10 cellular contexts compared by ENCODE assay signal in genomic region chr15:74314897-74315438, GRCh38. TPM values are rescaled to one million over a fixed set of nuclear protein-coding genes. Genes with fewer than 3 reads are reported as not detected.
DNase-seq lines count a peak whose midpoint lies in the region; ATAC-seq lines count a peak whose summit lies in the region.
"Had no signal": no experiment of that assay in that cellular context is flagged by ENCODE, and none has a peak within 500 bp of the region (broad histone marks: within the 10 kb centered on the region; RNA-seq: fewer than 3 reads in every experiment).

No MANE protein-coding gene starts in this region.

- H3K36me3 ChIP-seq in BLaER1 = no peaks in the 10 kb centered on the region
- H3K36me3 ChIP-seq: pancreas had no signal

- peak overlapping the region; percentile 76 for H3K4me2 ChIP-seq in BLaER1

- WGBS in right cardiac atrium = 77% methylated on average over 10 of the region's 10 CpGs

- no peak overlapping the region for H3K9ac ChIP-seq in BLaER1

- no peaks in the 10 kb centered on the region for H4K20me1 ChIP-seq in BLaER1

- H3K9me3 ChIP-seq in BLaER1 (no peaks in the 10 kb centered on the region), right cardiac atrium (ENCODE audit: control insufficient read depth, low read length) (no peaks in the 10 kb centered on the region)
- H3K9me3 ChIP-seq: pancreas had no signal

- H3K4me1 ChIP-seq in BLaER1 = peaks cover 55% of the 10 kb centered on the region
- H3K4me1 ChIP-seq in right cardiac atrium (ENCODE audit: control insufficient read depth, insufficient read depth, low read length) = peaks cover 7% of the 10 kb centered on the region
- H3K4me1 ChIP-seq: pancreas had no signal

- H3K4me3 ChIP-seq in BLaER1 = no peak overlapping the region
- H3K4me3 ChIP-seq in right cardiac atrium (ENCODE audit: low read length) = no peak overlapping the region
- H3K4me3 ChIP-seq: pancreas had no signal

- peak; percentile 56 for DNase-seq in HS-27A (ENCODE audit: low read depth)
- DNase-seq in activated T-cell treated with anti-CD3 and anti-CD28 coated beads, Interleukin-2, amount 50 U/mL, for 1 hour = peak; percentile 40
- peak; percentile 36 to 65 (median 64) for DNase-seq in right cardiac atrium
- no peak for DNase-seq in ecto neural progenitor cell (ENCODE audit: low spot score)
- DNase-seq in NCI-H510A treated with DMSO at 0.1 percent for 48 hours (lab: John Stamatoyannopoulos, UW) = no peak
- DNase-seq: NCI-H1105, pancreas had no signal

- H3K27ac ChIP-seq in BLaER1 (no peak overlapping the region), right cardiac atrium (ENCODE audit: low read length) (peak overlapping the region; percentile 34)
- H3K27ac ChIP-seq: pancreas had no signal

- intact Hi-C loops in right cardiac atrium (cut with DNase I) = loop anchor here in 1 of 4 donors (10.0 kb wide), 1 partner anchor 350 kb away; no protein-coding TSS in a partner anchor

- ATAC-seq in right cardiac atrium (peak; percentile 5 to 22), GM18873 (IDR thresholded peaks at IDR 0.05; ENCODE audit: low FRiP score, unreplicated experiment) (no peak), GM18909 (IDR thresholded peaks at IDR 0.05; ENCODE audit: poor library complexity, unreplicated experiment) (no peak)
- ATAC-seq: pancreas had no signal

- H3K27me3 ChIP-seq in BLaER1 (no peaks in the 10 kb centered on the region), right cardiac atrium (ENCODE audit: control insufficient read depth, insufficient read depth) (no peaks in the 10 kb centered on the region)
- H3K27me3 ChIP-seq: pancreas had no signal

RNA-seq across cellular contexts. Expression of gene CYP11A1, which starts 52.5 kb away (rescaled TPM):
- 1 to 10 TPM; 1.1 to 1.7 (median 1.3) TPM for total RNA-seq in right cardiac atrium
- polyA plus RNA-seq in right cardiac atrium = 0.66 TPM

Comparison
In these comparisons a context has a peak if more than half of its experiments do, and no peak if none do; other contexts are left out.
1. DNase-seq: peak in HS-27A (single experiment), activated T-cell treated with anti-CD3 and anti-CD28 coated beads, Interleukin-2, amount 50 U/mL, for 1 hour (single experiment) and right cardiac atrium (3 of 3); none in ecto neural progenitor cell (single experiment) and NCI-H510A treated with DMSO at 0.1 percent for 48 hours (single experiment).
2. ATAC-seq: peak in right cardiac atrium (2 of 2); none in GM18873 (single experiment) and GM18909 (single experiment).